In genomic region chr13:19117913-19118739, GRCh38 we compare ENCODE assay signal across 20 cellular contexts.
DNase-seq lines count a peak whose midpoint lies in the region; ATAC-seq and TF ChIP-seq lines count a peak whose summit lies in the region.
"Had no signal": no experiment of that assay in that cellular context is flagged by ENCODE, and none has a peak within 500 bp of the region (broad histone marks: within the 10 kb centered on the region; RNA-seq: fewer than 3 reads in every experiment).

No MANE protein-coding gene starts in this region.

- no peaks in the 10 kb centered on the region for H3K4me1 ChIP-seq in neuronal stem cell (ENCODE audit: control insufficient read depth in 2 of 2, insufficient read depth in 1 of 2, low read depth in 1 of 2, low read length in 2 of 2)
- H3K4me1 ChIP-seq in PC-3 (ENCODE audit: insufficient read depth, low read length): no peaks in the 10 kb centered on the region
- H3K4me1 ChIP-seq: A549 had no signal

- no peaks in the 10 kb centered on the region for H3K36me3 ChIP-seq in neuronal stem cell (replicated peaks in 1 of 2; ENCODE audit: control insufficient read depth in 2 of 2, insufficient read depth in 2 of 2, low read length in 2 of 2)
- no peaks in the 10 kb centered on the region for H3K36me3 ChIP-seq in PC-3 (ENCODE audit: low read depth, low read length)

- TF ChIP-seq CTCF in 22Rv1 (IDR thresholded peaks at IDR 0.05) (0 out of 2 replicates have a peak, but pooled peaks have one; percentile 7), LNCaP clone FGC (IDR thresholded peaks at IDR 0.05; ENCODE audit: control insufficient read depth, extremely low read depth, insufficient read depth) (no peak), PC-3 (conservative IDR thresholded peaks at IDR 0.05; ENCODE audit: low read depth, low read length) (no peak)

- no peak overlapping the region for H4K8ac ChIP-seq in neuronal stem cell (ENCODE audit: low read depth, low read length)

- H3K27me3 ChIP-seq in neuronal stem cell (ENCODE audit: control insufficient read depth in 3 of 3, insufficient read depth in 3 of 3, low read depth in 1 of 3, low read length in 3 of 3) (no peaks in the 10 kb centered on the region), PC-3 (ENCODE audit: low read length) (no peaks in the 10 kb centered on the region; the same call in 1 of the 2 replicates)

- no peaks in the 10 kb centered on the region for H3K9me2 ChIP-seq in PC-3 (replicated peaks; ENCODE audit: low read length)

- intact Hi-C loops in PC-3 (cut with micrococcal nuclease): no loop called here

- POLR2A ChIA-PET in PC-3 (lab: Charles Lee; ENCODE audit: unreplicated experiment): no interaction called here

- H4K91ac ChIP-seq in neuronal stem cell (ENCODE audit: low read depth, low read length, poor library complexity): no peak overlapping the region

- peaks cover 3% of the 10 kb centered on the region for H3K79me1 ChIP-seq in neuronal stem cell (ENCODE audit: low read depth, low read length)

- H3F3A ChIP-seq in PC-3 (ENCODE audit: low read length, unreplicated experiment): no peaks in the 10 kb centered on the region

- H3K9me3 ChIP-seq in neuronal stem cell (replicated peaks in 1 of 2; ENCODE audit: control insufficient read depth in 2 of 2, insufficient read depth in 1 of 2, low read depth in 1 of 2, low read length in 2 of 2): peaks cover 0 to 34% of the 10 kb centered on the region in 2 donors
- H3K9me3 ChIP-seq in PC-3 (ENCODE audit: low read length): no peaks in the 10 kb centered on the region
- H3K9me3 ChIP-seq: A549 had no signal

- no CpG with 5 or more reads among the region's 32 CpGs for WGBS in neuronal stem cell (ENCODE audit: extremely low coverage in 2 of 2, insufficient read length in 2 of 2, insufficient replicate concordance in 1 of 2), 2 donors

- no peak overlapping the region for H2BK15ac ChIP-seq in neuronal stem cell (ENCODE audit: low read length)

- peak overlapping the region; percentile 65 for H3K23ac ChIP-seq in neuronal stem cell (ENCODE audit: low read depth, low read length, poor library complexity)

- no peak overlapping the region for H3K14ac ChIP-seq in neuronal stem cell (ENCODE audit: low read length)

- H3K4ac ChIP-seq in neuronal stem cell (ENCODE audit: low read length): no peak overlapping the region

- H3K79me2 ChIP-seq in PC-3 (ENCODE audit: low read length): no peaks in the 10 kb centered on the region

- no peak overlapping the region for H2BK120ac ChIP-seq in neuronal stem cell (ENCODE audit: low read depth, low read length)

- H3K4me3 ChIP-seq in LNCaP clone FGC (ENCODE audit: low read depth, low read length) (peak overlapping the region; percentile 55), neuronal stem cell (ENCODE audit: low read length in 2 of 2) (peak overlapping the region in 1 of 2 donors; percentile 60), PC-3 (ENCODE audit: low read length) (no peak overlapping the region)
- H3K4me3 ChIP-seq: A549, GM23338 had no signal

- H2AK5ac ChIP-seq in neuronal stem cell (ENCODE audit: low read depth, low read length): no peak overlapping the region

- ATAC-seq in PC-3: no peak
- ATAC-seq: A549, GM23338, HCT116, Panc1 had no signal

- CTCF ChIA-PET in PC-3 (lab: Charles Lee): no interaction called here

- no peaks in the 10 kb centered on the region for H4K20me1 ChIP-seq in PC-3 (ENCODE audit: low read length)

- no peak overlapping the region for H2BK12ac ChIP-seq in neuronal stem cell (ENCODE audit: low read length)

- no peak overlapping the region for H2BK5ac ChIP-seq in neuronal stem cell (ENCODE audit: low read length)

- H3K27ac ChIP-seq in 22Rv1 (peak overlapping the region; percentile 68), neuronal stem cell (replicated peaks; ENCODE audit: low read length) (no peak overlapping the region), PC-3 (ENCODE audit: low read length) (no peak overlapping the region)
- H3K27ac ChIP-seq: A549 had no signal

- H3K9ac ChIP-seq in neuronal stem cell (ENCODE audit: low read depth, low read length, poor library complexity) (no peak overlapping the region), PC-3 (ENCODE audit: low read length) (no peak overlapping the region)

- H3K4me2 ChIP-seq in neuronal stem cell (ENCODE audit: insufficient read depth, low read length, poor library complexity, severe bottlenecking) (no peak overlapping the region), PC-3 (ENCODE audit: low read length) (no peak overlapping the region)
- H3K4me2 ChIP-seq: A549, GM23338 had no signal

- H2AFZ ChIP-seq in neuronal stem cell (ENCODE audit: low read length): no peak overlapping the region
- no peak overlapping the region for H2AFZ ChIP-seq in PC-3 (ENCODE audit: low read length)
- H2AFZ ChIP-seq: GM23338 had no signal

- DNase-seq in LNCaP clone FGC (ENCODE audit: low read depth) (peak; percentile 71), NCI-H774 (lab: John Stamatoyannopoulos, UW) (peak; percentile 29), neuronal stem cell (ENCODE audit: low spot score) (no peak), NCI-H2107 treated with DMSO at 0.1 percent for 48 hours (lab: John Stamatoyannopoulos, UW; ENCODE audit: unreplicated experiment) (no peak), PC-3 (no peak), NCI-H345 treated with DMSO at 0.1 percent for 48 hours (lab: John Stamatoyannopoulos, UW; ENCODE audit: unreplicated experiment) (no peak)
- DNase-seq: DMS53; GDM1; IMR-90; MV-4-11; NCI-H1105 treated with DMSO at 0.1 percent for 48 hours; NCI-H1694; NCI-H524; NK-92 treated with Interleukin-12 subunit alpha and Interleukin-12 subunit beta, amount 100 ng/mL, for 24 hours; SIG-M5 had no signal

- H3K18ac ChIP-seq in neuronal stem cell (ENCODE audit: low read length): no peak overlapping the region

- no TSS peak for BruUV-seq in PC-3 (replicated peaks; lab: Mats Ljungman, UMichigan)

Comparison
In these comparisons a context has a peak if more than half of its experiments do, and no peak if none do; other contexts are left out.
1. DNase-seq: peak in LNCaP clone FGC (single experiment) and NCI-H774 (single experiment); none in neuronal stem cell (single experiment), NCI-H2107 treated with DMSO at 0.1 percent for 48 hours (single experiment), PC-3 (single experiment) and NCI-H345 treated with DMSO at 0.1 percent for 48 hours (single experiment).